Comparison of ENCODE assay signal across 10 cellular contexts in genomic region chr3:155070932-155071387, GRCh38. TPM values are rescaled to one million over a fixed set of nuclear protein-coding genes. Genes with fewer than 3 reads are reported as not detected.
A peak's percentile ranks its signal among the peaks of the same experiment; 100 is the strongest.
DNase-seq lines count a peak whose midpoint lies in the region; ATAC-seq and TF ChIP-seq lines count a peak whose summit lies in the region.
"Had no signal": no experiment of that assay in that cellular context is flagged by ENCODE, and none has a peak within 500 bp of the region (broad histone marks: within the 10 kb centered on the region; RNA-seq: fewer than 3 reads in every experiment).

No MANE protein-coding gene starts in this region.

- H3K4me1 ChIP-seq in lung (ENCODE audit: control insufficient read depth in 2 of 2, insufficient read depth in 2 of 2, low read length in 2 of 2) = no peaks in the 10 kb centered on the region
- H3K4me1 ChIP-seq in endodermal cell (ENCODE audit: control insufficient read depth, insufficient read depth, low read length) = no peaks in the 10 kb centered on the region

- no peaks in the 10 kb centered on the region for H3K27me3 Mint-ChIP-seq in endodermal cell (ENCODE audit: insufficient read depth)

- peak; percentile 99 for DNase-seq in AG10803 (ENCODE audit: low read depth)
- peak; percentile 95 for DNase-seq in NCI-H226
- peak; percentile 93 for DNase-seq in dedifferentiated amniotic fluid mesenchymal stem cell (ENCODE audit: extremely low spot score)
- DNase-seq in lung (ENCODE audit: low spot score) = no peak
- no peak for DNase-seq in endodermal cell
- DNase-seq in activated CD4-positive, CD25-positive, alpha-beta regulatory T cell treated with anti-CD3 and anti-CD28 coated beads, Interleukin-2, amount 50 U/mL, for 72 hours = no peak
- DNase-seq: effector memory CD4-positive, alpha-beta T cell; NCI-H2081 treated with DMSO at 0.1 percent for 48 hours had no signal

- TF ChIP-seq CTCF in AG10803 (conservative IDR thresholded peaks at IDR 0.05; ENCODE audit: low read length) (no peak), lung (IDR thresholded peaks at IDR 0.05; ENCODE audit: control extremely low read depth, extremely low read depth) (no peak), endodermal cell (conservative IDR thresholded peaks at IDR 0.05) (no peak)

- H3K9me3 ChIP-seq in lung (ENCODE audit: control insufficient read depth in 2 of 2, insufficient read depth in 1 of 2, low read length in 1 of 2) (no peaks in the 10 kb centered on the region), endodermal cell (ENCODE audit: control insufficient read depth, low read length) (no peaks in the 10 kb centered on the region)

- H3K36me3 ChIP-seq in lung (ENCODE audit: control insufficient read depth in 2 of 2, insufficient read depth in 2 of 2, low read length in 2 of 2) (no peaks in the 10 kb centered on the region), endodermal cell (ENCODE audit: control insufficient read depth, insufficient read depth, low read length) (no peaks in the 10 kb centered on the region)

- no peaks in the 10 kb centered on the region for H3K4me1 Mint-ChIP-seq in endodermal cell

- no peak overlapping the region for H3K4me3 ChIP-seq in AG10803 (ENCODE audit: low read length)
- no peak overlapping the region for H3K4me3 ChIP-seq in lung
- H3K4me3 ChIP-seq in endodermal cell (ENCODE audit: low read length) = no peak overlapping the region

- H3K27ac ChIP-seq in lung (ENCODE audit: low read depth in 1 of 2, low read length in 1 of 2) = no peak overlapping the region
- H3K27ac ChIP-seq in endodermal cell (ENCODE audit: low read depth, low read length) = no peak overlapping the region

- peaks cover 5% of the 10 kb centered on the region for H3K9me3 Mint-ChIP-seq in endodermal cell

- no peak overlapping the region for H3K27ac Mint-ChIP-seq in endodermal cell

- 84 to 92% methylated on average over 8 of the region's 8 CpGs for WGBS in lung, 2 donors
- WGBS in endodermal cell (ENCODE audit: insufficient coverage in 1 of 2, insufficient read length in 1 of 2), 2 experiments = 92 to 97% methylated on average over 6 to 8 of the region's 8 CpGs

- H3K36me3 Mint-ChIP-seq in endodermal cell (ENCODE audit: low read depth) = no peaks in the 10 kb centered on the region

- no peak overlapping the region for H3K4me3 Mint-ChIP-seq in endodermal cell

- H3K9ac ChIP-seq in endodermal cell (ENCODE audit: extremely low read depth, low read length, poor library complexity, severe bottlenecking) = no peak overlapping the region

- ATAC-seq in lung (ENCODE audit: insufficient read depth, low FRiP score) = peak; percentile 53
- no peak for ATAC-seq in HG03025 (IDR thresholded peaks at IDR 0.05; ENCODE audit: low FRiP score, unreplicated experiment)
- no peak for ATAC-seq in GM21526 (IDR thresholded peaks at IDR 0.05; ENCODE audit: low FRiP score, unreplicated experiment)

- no peaks in the 10 kb centered on the region for H3K27me3 ChIP-seq in lung (ENCODE audit: control insufficient read depth, insufficient read depth)
- no peaks in the 10 kb centered on the region for H3K27me3 ChIP-seq in endodermal cell (ENCODE audit: control insufficient read depth, insufficient read depth, low read length, poor library complexity, severe bottlenecking)

RNA-seq across cellular contexts. Expression of gene MME, which starts 9.2 kb away (rescaled TPM):
- total RNA-seq in lung = 10 to 100 TPM in 1 of 2 donors, 1 to 10 TPM in 1; 9.2 to 41.0 TPM
- polyA plus RNA-seq in lung = 1 to 10 TPM; 7.9 to 9.2 TPM
- 10 to 100 TPM; 30.2 to 31.9 TPM for total RNA-seq in endodermal cell
- 8.5 TPM for polyA plus RNA-seq in endodermal cell (2013, experiment 1 of 2)
- polyA plus RNA-seq in endodermal cell (2013, experiment 2 of 2) = 10.8 TPM

Comparison
In these comparisons a context has a peak if more than half of its experiments do, and no peak if none do; other contexts are left out.
1. DNase-seq: peak in AG10803 (single experiment), NCI-H226 (single experiment) and dedifferentiated amniotic fluid mesenchymal stem cell (single experiment); none in lung (single experiment), endodermal cell (single experiment) and activated CD4-positive, CD25-positive, alpha-beta regulatory T cell treated with anti-CD3 and anti-CD28 coated beads, Interleukin-2, amount 50 U/mL, for 72 hours (single experiment).